9 cellular contexts compared by ENCODE assay signal in genomic region chr5:134555889-134556311, GRCh38. TPM values are rescaled to one million over a fixed set of nuclear protein-coding genes. Genes with fewer than 3 reads are reported as not detected.
A peak's percentile ranks its signal among the peaks of the same experiment; 100 is the strongest.
DNase-seq lines count a peak whose midpoint lies in the region; ATAC-seq and TF ChIP-seq lines count a peak whose summit lies in the region.
"Had no signal": no experiment of that assay in that cellular context is flagged by ENCODE, and none has a peak within 500 bp of the region (broad histone marks: within the 10 kb centered on the region; RNA-seq: fewer than 3 reads in every experiment).

No MANE protein-coding gene starts in this region.

- H3K4me1 Mint-ChIP-seq in activated CD8-positive, alpha-beta T cell treated with anti-CD3 and anti-CD28 coated beads, Interleukin-2, amount 10 ng/mL, durations not matched to agents 7 days and 5 days (ENCODE audit: low read depth): peaks cover 28% of the 10 kb centered on the region
- H3K4me1 Mint-ChIP-seq in naive thymus-derived CD8-positive, alpha-beta T cell: peaks cover 30 to 66% (median 48%) of the 10 kb centered on the region in 4 donors
- peaks cover 51% of the 10 kb centered on the region for H3K4me1 Mint-ChIP-seq in stimulated activated naive CD8-positive, alpha-beta T cell treated with anti-CD3 and anti-CD28 coated beads, Interleukin-15, Interleukin-2, amounts not matched to agents 100 ng/mL and 50 ng/mL, for 24 hours (ENCODE audit: low read depth)

- POLR2A ChIA-PET in activated CD8-positive, alpha-beta T cell treated with anti-CD3 and anti-CD28 coated beads, Interleukin-2, amount 10 ng/mL, durations not matched to agents 7 days and 5 days (lab: Charles Lee): interaction anchor here (0.7 to 1.6 kb wide), 2 partner anchors 31 to 144 kb away, joined by 4 to 5 read pairs; partner anchors contain the start of gene CDKN2AIPNL
- POLR2A ChIA-PET in naive thymus-derived CD8-positive, alpha-beta T cell (lab: Charles Lee): interaction anchor here (1.7 to 2.3 kb wide), 3 partner anchors 24 to 144 kb away, joined by 5 to 33 read pairs (median 10); partner anchors contain the start of genes CDKN2AIPNL and JADE2

- H3K27me3 ChIP-seq in effector memory CD4-positive, alpha-beta T cell (replicated peaks; ENCODE audit: control insufficient read depth, insufficient read depth, low read length, poor library complexity, severe bottlenecking): no peaks in the 10 kb centered on the region

- CTCF ChIA-PET in activated CD8-positive, alpha-beta T cell treated with anti-CD3 and anti-CD28 coated beads, Interleukin-2, amount 10 ng/mL, durations not matched to agents 7 days and 5 days (lab: Charles Lee): interaction anchor here (1.0 to 2.7 kb wide), 6 partner anchors 9 to 31 kb away, joined by 3 to 19 read pairs (median 8); no protein-coding TSS in a partner anchor

- peak overlapping the region; percentile 17 for H3K4me3 Mint-ChIP-seq in activated CD8-positive, alpha-beta T cell treated with anti-CD3 and anti-CD28 coated beads, Interleukin-2, amount 10 ng/mL, durations not matched to agents 7 days and 5 days
- H3K4me3 Mint-ChIP-seq in naive thymus-derived CD8-positive, alpha-beta T cell: peak overlapping the region; percentile 26 to 64 (median 54)
- H3K4me3 Mint-ChIP-seq in stimulated activated naive CD8-positive, alpha-beta T cell treated with anti-CD3 and anti-CD28 coated beads, Interleukin-15, Interleukin-2, amounts not matched to agents 100 ng/mL and 50 ng/mL, for 24 hours: peak overlapping the region; percentile 80

- no peak overlapping the region for H3K4me3 ChIP-seq in AG10803 (ENCODE audit: low read length)
- H3K4me3 ChIP-seq in effector memory CD4-positive, alpha-beta T cell (ENCODE audit: insufficient read depth, low read depth, low read length, poor library complexity, severe bottlenecking): no peak overlapping the region
- H3K4me3 ChIP-seq: HAP-1 had no signal

- peaks cover 50% of the 10 kb centered on the region for H3K36me3 Mint-ChIP-seq in activated CD8-positive, alpha-beta T cell treated with anti-CD3 and anti-CD28 coated beads, Interleukin-2, amount 10 ng/mL, durations not matched to agents 7 days and 5 days (ENCODE audit: low read depth)
- peaks cover 0 to 77% (median 10%) of the 10 kb centered on the region in 3 donors for H3K36me3 Mint-ChIP-seq in naive thymus-derived CD8-positive, alpha-beta T cell
- H3K36me3 Mint-ChIP-seq in stimulated activated naive CD8-positive, alpha-beta T cell treated with anti-CD3 and anti-CD28 coated beads, Interleukin-15, Interleukin-2, amounts not matched to agents 100 ng/mL and 50 ng/mL, for 24 hours (ENCODE audit: low read depth): peaks cover 49% of the 10 kb centered on the region

- ATAC-seq in activated CD8-positive, alpha-beta T cell treated with anti-CD3 and anti-CD28 coated beads, Interleukin-2, amount 10 ng/mL, durations not matched to agents 7 days and 5 days: peak; percentile 88
- peak; percentile 96 to 97 for ATAC-seq in naive thymus-derived CD8-positive, alpha-beta T cell
- no peak for ATAC-seq in GM18873 (IDR thresholded peaks at IDR 0.05; ENCODE audit: low FRiP score, unreplicated experiment)

- peak; percentile 72 for DNase-seq in AG10803 (ENCODE audit: low read depth)
- peak; percentile 64 for DNase-seq in GM19238 (ENCODE audit: insufficient read length, low spot score)
- DNase-seq in NCI-H2227 treated with DMSO at 0.1 percent for 48 hours (lab: John Stamatoyannopoulos, UW): peak; percentile 50
- peak; percentile 83 for DNase-seq in activated CD8-positive, alpha-beta T cell treated with anti-CD3 and anti-CD28 coated beads, Interleukin-2, amount 10 ng/mL, durations not matched to agents 7 days and 5 days
- peak; percentile 85 to 88 (median 86) for DNase-seq in effector memory CD4-positive, alpha-beta T cell
- peak; percentile 49 to 92 (median 80) for DNase-seq in naive thymus-derived CD8-positive, alpha-beta T cell

- no peaks in the 10 kb centered on the region for H3K27me3 Mint-ChIP-seq in activated CD8-positive, alpha-beta T cell treated with anti-CD3 and anti-CD28 coated beads, Interleukin-2, amount 10 ng/mL, durations not matched to agents 7 days and 5 days (ENCODE audit: low read depth)
- peaks cover 0 to 3% (median 0%) of the 10 kb centered on the region in 5 donors for H3K27me3 Mint-ChIP-seq in naive thymus-derived CD8-positive, alpha-beta T cell
- no peaks in the 10 kb centered on the region for H3K27me3 Mint-ChIP-seq in stimulated activated naive CD8-positive, alpha-beta T cell treated with anti-CD3 and anti-CD28 coated beads, Interleukin-15, Interleukin-2, amounts not matched to agents 100 ng/mL and 50 ng/mL, for 24 hours

- H3K36me3 ChIP-seq in effector memory CD4-positive, alpha-beta T cell (ENCODE audit: control insufficient read depth, insufficient read depth, low read length): peaks cover 46% of the 10 kb centered on the region

- H3K4me1 ChIP-seq in effector memory CD4-positive, alpha-beta T cell (ENCODE audit: control insufficient read depth, insufficient read depth, low read length, poor library complexity, severe bottlenecking): peaks cover 28% of the 10 kb centered on the region
- H3K4me1 ChIP-seq: HAP-1 had no signal

- peak overlapping the region; percentile 89 for H3K27ac Mint-ChIP-seq in activated CD8-positive, alpha-beta T cell treated with anti-CD3 and anti-CD28 coated beads, Interleukin-2, amount 10 ng/mL, durations not matched to agents 7 days and 5 days
- H3K27ac Mint-ChIP-seq in naive thymus-derived CD8-positive, alpha-beta T cell: peak overlapping the region; percentile 79 to 97 (median 90)
- H3K27ac Mint-ChIP-seq in stimulated activated naive CD8-positive, alpha-beta T cell treated with anti-CD3 and anti-CD28 coated beads, Interleukin-15, Interleukin-2, amounts not matched to agents 100 ng/mL and 50 ng/mL, for 24 hours: peak overlapping the region; percentile 99

- no peak for TF ChIP-seq CTCF in AG10803 (conservative IDR thresholded peaks at IDR 0.05; ENCODE audit: low read length)

- no peaks in the 10 kb centered on the region for H3K9me3 ChIP-seq in effector memory CD4-positive, alpha-beta T cell (ENCODE audit: control insufficient read depth, low read length)
- H3K9me3 ChIP-seq: HAP-1 had no signal

- no peaks in the 10 kb centered on the region for H3K9me3 Mint-ChIP-seq in activated CD8-positive, alpha-beta T cell treated with anti-CD3 and anti-CD28 coated beads, Interleukin-2, amount 10 ng/mL, durations not matched to agents 7 days and 5 days (ENCODE audit: insufficient read depth)
- no peaks in the 10 kb centered on the region for H3K9me3 Mint-ChIP-seq in naive thymus-derived CD8-positive, alpha-beta T cell
- no peaks in the 10 kb centered on the region for H3K9me3 Mint-ChIP-seq in stimulated activated naive CD8-positive, alpha-beta T cell treated with anti-CD3 and anti-CD28 coated beads, Interleukin-15, Interleukin-2, amounts not matched to agents 100 ng/mL and 50 ng/mL, for 24 hours

- H3K27ac ChIP-seq in effector memory CD4-positive, alpha-beta T cell (ENCODE audit: insufficient read depth, low read length, poor library complexity, severe bottlenecking): peak overlapping the region; percentile 89

RNA-seq across cellular contexts. Expression of gene JADE2, which starts 30.4 kb away (rescaled TPM):
- 10 to 100 TPM; 79.9 to 86.0 TPM for total RNA-seq in activated CD8-positive, alpha-beta T cell treated with anti-CD3 and anti-CD28 coated beads, Interleukin-2, amount 10 ng/mL, durations not matched to agents 7 days and 5 days
- total RNA-seq in naive thymus-derived CD8-positive, alpha-beta T cell: 100 to 1,000 TPM; 262 TPM
- 10 to 100 TPM; 24.3 to 38.9 (median 24.9) TPM for polyA plus RNA-seq in naive thymus-derived CD8-positive, alpha-beta T cell

Comparison
In these comparisons a context has a peak if more than half of its experiments do, and no peak if none do; other contexts are left out.
1. H3K4me3 Mint-ChIP-seq: peak in every context shown above with its lines; median percentile 80 in stimulated activated naive CD8-positive, alpha-beta T cell treated with anti-CD3 and anti-CD28 coated beads, Interleukin-15, Interleukin-2, amounts not matched to agents 100 ng/mL and 50 ng/mL, for 24 hours; 54 in naive thymus-derived CD8-positive, alpha-beta T cell; 17 in activated CD8-positive, alpha-beta T cell treated with anti-CD3 and anti-CD28 coated beads, Interleukin-2, amount 10 ng/mL, durations not matched to agents 7 days and 5 days.